ENCODE assay signal across 8 cellular contexts in genomic region chrX:46447384-46447783, GRCh38.
A peak's percentile ranks its signal among the peaks of the same experiment; 100 is the strongest.
DNase-seq lines count a peak whose midpoint lies in the region; ATAC-seq, FAIRE-seq and TF ChIP-seq lines count a peak whose summit lies in the region.

No MANE protein-coding gene starts in this region.

- H3K4me2 ChIP-seq in GM12878 (ENCODE audit: control insufficient read depth, insufficient read depth): peak overlapping the region; percentile 57; the same call in 1 of the 2 replicates

- H3K4me1 ChIP-seq in GM12878 (ENCODE audit: control insufficient read depth, insufficient read depth, low read length) (no peaks in the 10 kb centered on the region), lower lobe of right lung (peaks cover 6% of the 10 kb centered on the region), urinary bladder (ENCODE audit: insufficient read depth) (no peaks in the 10 kb centered on the region)

- CTCF ChIA-PET in GM12878 (lab: Yijun Ruan, JAX): interaction anchor here (0.7 to 2.1 kb wide), 3 partner anchors 9 to 344 kb away, joined by 3 to 6 read pairs (median 5); no protein-coding TSS in a partner anchor

- RAD21 ChIA-PET in GM12878 (lab: Charles Lee; ENCODE audit: unreplicated experiment): interaction anchor here (1.0 kb wide), 1 partner anchor 14 kb away, joined by 4 read pairs; no protein-coding TSS in a partner anchor

- H2AFZ ChIP-seq in GM12878 (ENCODE audit: control insufficient read depth, low read depth, low read length): peak overlapping the region; percentile 56

- BruUV-seq in GM12878 (replicated peaks; lab: Mats Ljungman, UMichigan): TSS peak; percentile 66

- no peak for TF ChIP-seq EP300 in GM12878 (IDR thresholded peaks at IDR 0.05; ENCODE audit: borderline replicate concordance in 1 of 2, control insufficient read depth in 1 of 2, low read depth in 2 of 2, low read length in 2 of 2)

- H3K4me3 ChIP-seq in GM12878 (peak overlapping the region; percentile 67), lower lobe of right lung (peak overlapping the region; percentile 60), urinary bladder (ENCODE audit: low read depth, low read length) (peak overlapping the region; percentile 62)

- H3K27me3 ChIP-seq in GM12878 (replicated peaks in 1 of 2; ENCODE audit: control insufficient read depth in 2 of 2, insufficient read depth in 2 of 2, low read length in 1 of 2) (no peaks in the 10 kb centered on the region), lower lobe of right lung (ENCODE audit: low read depth) (no peaks in the 10 kb centered on the region)

- peaks cover 6% of the 10 kb centered on the region for H3K79me2 ChIP-seq in GM12878 (ENCODE audit: control insufficient read depth, insufficient read depth, low read length)

- H3K27ac ChIP-seq in GM12878 (ENCODE audit: control insufficient read depth, insufficient read depth): peak overlapping the region; percentile 77
- H3K27ac ChIP-seq in lower lobe of right lung: peak overlapping the region; percentile 83
- no peak overlapping the region for H3K27ac ChIP-seq in urinary bladder (ENCODE audit: low read depth)

- DNase-seq in GM04503 (ENCODE audit: low read depth) (peak; percentile 4), GM12878 (ENCODE audit: low read depth, low spot score) (no peak), lower lobe of right lung (no peak), iPS-NIHi7 (ENCODE audit: extremely low spot score) (no peak), NCI-H1694 (lab: John Stamatoyannopoulos, UW) (no peak)

- no peaks in the 10 kb centered on the region for H4K20me1 ChIP-seq in GM12878 (ENCODE audit: control insufficient read depth, insufficient read depth)

- WGBS in GM12878 (ENCODE audit: insufficient coverage, insufficient replicate concordance, low lambda C conversion rate, missing lambda C conversion rate): 22% methylated on average over 13 of the region's 16 CpGs
- 1% methylated on average over 15 of the region's 16 CpGs for WGBS in urinary bladder

- ATAC-seq in HG03469 (IDR thresholded peaks at IDR 0.05; ENCODE audit: unreplicated experiment) (peak; percentile 14), GM12878 (peak; percentile 64), lower lobe of right lung (no peak), GM18907 (IDR thresholded peaks at IDR 0.05; ENCODE audit: unreplicated experiment) (no peak)

- in situ Hi-C loops in GM12878 (cut with MboI): no loop called here

- H3K9me3 ChIP-seq in GM12878 (replicated peaks; ENCODE audit: control insufficient read depth, insufficient read depth, low read length) (no peaks in the 10 kb centered on the region), lower lobe of right lung (no peaks in the 10 kb centered on the region)

- H3K36me3 ChIP-seq in GM12878 (ENCODE audit: control insufficient read depth in 2 of 2, insufficient read depth in 2 of 2, low read length in 1 of 2): no peaks in the 10 kb centered on the region; a peak in 1 of 4 replicates
- peaks cover 14% of the 10 kb centered on the region for H3K36me3 ChIP-seq in lower lobe of right lung
- H3K36me3 ChIP-seq in urinary bladder (ENCODE audit: insufficient read depth): no peaks in the 10 kb centered on the region

- H3K9ac ChIP-seq in GM12878 (ENCODE audit: control insufficient read depth, insufficient read depth, low read length): peak overlapping the region; percentile 70

- TF ChIP-seq CTCF in GM12878 (IDR thresholded peaks at IDR 0.05 in 2 of 3, conservative IDR thresholded peaks at IDR 0.05 in 1 of 3; ENCODE audit: control insufficient read depth in 2 of 3, extremely low read depth in 1 of 3, insufficient read depth in 1 of 3, low read depth in 3 of 3, low read length in 3 of 3): no peak
- TF ChIP-seq CTCF in lower lobe of right lung (IDR thresholded peaks at IDR 0.05): no peak

- SMC1A ChIA-PET in GM12878 (lab: Charles Lee; ENCODE audit: uncharacterized antibody, unreplicated experiment): interaction anchor here (0.9 to 1.5 kb wide), 2 partner anchors 14 to 278 kb away, joined by 3 to 4 read pairs; no protein-coding TSS in a partner anchor

- FAIRE-seq in GM12878 (lab: Jason Lieb, UNC): no peak

- intact Hi-C loops in GM12878 (cut with micrococcal nuclease; ENCODE audit: unreplicated experiment): no loop called here
- intact Hi-C loops in lower lobe of right lung (cut with DNase I): no loop called here

- no peak for TF ChIP-seq RAD21 in GM12878 (IDR thresholded peaks at IDR 0.05; ENCODE audit: insufficient read depth, low read depth, low read length)

- POLR2A ChIA-PET in GM12878 (lab: Charles Lee): interaction anchor here (1.2 kb wide), 1 partner anchor 125 kb away, joined by 3 read pairs; no protein-coding TSS in a partner anchor

- TF ChIP-seq POLR2A in GM12878 (IDR thresholded peaks at IDR 0.05; ENCODE audit: low read depth, low read length): no peak

TF ChIP-seq in GM12878, 131 proteins besides CTCF, POLR2A, EP300 and RAD21:
- TF ChIP-seq NR2C1 (IDR thresholded peaks at IDR 0.05): no peak
- peak; percentile 92 for TF ChIP-seq NR2F1 (conservative IDR thresholded peaks at IDR 0.05)
- 0 out of 2 replicates have a peak, but pooled peaks have one; percentile 15 for TF ChIP-seq PKNOX1 (IDR thresholded peaks at IDR 0.05)
- no peak for TF ChIP-seq HCFC1 (IDR thresholded peaks at IDR 0.05; ENCODE audit: low read length)
- no peak for TF ChIP-seq ZBTB4 (CRISPR knock-in tag; IDR thresholded peaks at IDR 0.05)
- TF ChIP-seq DPF2 (IDR thresholded peaks at IDR 0.05): no peak

Comparison
In these comparisons a context has a peak if more than half of its experiments do, and no peak if none do; other contexts are left out.
1. ATAC-seq: peak in HG03469 (single experiment) and GM12878 (single experiment); none in lower lobe of right lung (0 of 2) and GM18907 (single experiment).
2. Peak in every context shown above with its lines, with median percentiles within 50 percentile points of each other: H3K4me3 ChIP-seq.